Comparison of ENCODE assay signal across 26 cellular contexts in the genomic region with DNA sequence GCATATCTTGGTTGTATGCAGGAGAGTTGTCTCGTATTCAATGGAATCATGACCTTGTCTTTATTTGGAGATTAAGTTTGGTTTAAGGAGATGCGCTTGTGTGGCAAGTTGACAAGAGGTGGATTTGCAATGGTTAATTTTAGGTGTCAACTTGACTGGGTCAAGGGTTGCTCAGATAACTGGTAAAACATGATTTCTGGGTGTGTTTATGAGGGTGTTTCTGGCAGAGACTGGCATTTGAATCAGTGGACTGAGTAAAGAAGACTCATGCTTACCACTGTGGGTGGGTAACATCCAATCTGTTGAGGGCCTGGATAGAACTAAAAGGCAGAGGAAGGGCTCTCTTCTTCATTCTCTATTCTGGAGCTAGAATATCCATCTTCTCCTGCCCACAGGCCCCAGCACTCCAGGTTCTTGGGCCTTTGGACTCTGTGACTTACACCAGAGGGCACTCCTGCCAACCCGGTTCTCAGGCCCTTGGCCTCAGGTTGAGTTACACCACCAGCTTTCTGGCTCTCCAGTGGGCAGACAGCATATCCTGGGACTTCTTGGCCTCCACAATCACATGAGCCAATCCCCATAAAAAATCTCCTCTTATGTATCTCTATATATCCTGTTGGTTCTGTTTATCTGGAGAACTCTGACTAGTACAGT.
DNase-seq lines count a peak whose midpoint lies in the region; ATAC-seq, FAIRE-seq and TF ChIP-seq lines count a peak whose summit lies in the region.
"Had no signal": no experiment of that assay in that cellular context is flagged by ENCODE, and none has a peak within 500 bp of the region (broad histone marks: within the 10 kb centered on the region; RNA-seq: fewer than 3 reads in every experiment).

No MANE protein-coding gene starts in this region.

- H3K27me3 ChIP-seq in mammary epithelial cell (ENCODE audit: insufficient read depth, low read length) (no peaks in the 10 kb centered on the region), heart left ventricle (no peaks in the 10 kb centered on the region), upper lobe of right lung (no peaks in the 10 kb centered on the region)

- TF ChIP-seq CTCF in MCF 10A (IDR thresholded peaks at IDR 0.05; ENCODE audit: unreplicated experiment) (no peak), mammary epithelial cell (conservative IDR thresholded peaks at IDR 0.05 in 1 of 2, IDR thresholded peaks at IDR 0.05 in 1 of 2; ENCODE audit: extremely low read depth in 1 of 2, insufficient read depth in 1 of 2, low read depth in 1 of 2, low read length in 2 of 2) (peak in 1 of 2 donors; percentile 16), heart left ventricle (IDR thresholded peaks at IDR 0.05) (peak in 4 of 12 donors; percentile 14 to 28 (median 20)), upper lobe of right lung (IDR thresholded peaks at IDR 0.05) (no peak)

- DNase-seq in MCF 10A (ENCODE audit: unreplicated experiment), result peak; percentile 15
- no peak for DNase-seq in mammary epithelial cell
- peak in 1 of 5 donors; percentile 40 for DNase-seq in heart left ventricle
- DNase-seq in upper lobe of right lung, result no peak
- no peak for DNase-seq in frontal cortex (ENCODE audit: low spot score in 2 of 2)
- DNase-seq in cortex of kidney (lab: John Stamatoyannopoulos, UW), result no peak
- no peak for DNase-seq in pons (ENCODE audit: low spot score)
- DNase-seq: activated CD8-positive, alpha-beta memory T cell treated with anti-CD3 and anti-CD28 coated beads, Interleukin-2, amount 50 U/mL, for 48 hours; activated naive CD4-positive, alpha-beta T cell treated with anti-CD3 and anti-CD28 coated beads, Interleukin-2, amount 10 ng/mL, durations not matched to agents 7 days and 5 days; CD4-positive, alpha-beta T cell; effector CD4-positive, alpha-beta T cell; foreskin melanocyte; immature natural killer cell; mesendoderm; NCI-H2081; NCI-H748 treated with DMSO at 0.1 percent for 48 hours; SHP77 treated with DMSO at 0.1 percent for 48 hours; stimulated activated CD4-positive, alpha-beta T cell treated with anti-CD3 and anti-CD28 coated beads, Interleukin-4, amount 100 ng/mL, for 4 hours; T-helper 2 cell; tibial artery had no signal

- CTCF ChIA-PET in MCF 10A (lab: Yijun Ruan, JAX), result interaction anchor here (0.7 to 1.1 kb wide), 2 partner anchors 44 to 139 kb away, joined by 3 to 4 read pairs; no protein-coding TSS in a partner anchor
- CTCF ChIA-PET in mammary epithelial cell (lab: Charles Lee; ENCODE audit: low non-redundant PET), result interaction anchor here (0.6 to 0.7 kb wide), 2 partner anchors 140 to 158 kb away, joined by 4 to 5 read pairs; no protein-coding TSS in a partner anchor

- no peak for TF ChIP-seq POLR2A in heart left ventricle (IDR thresholded peaks at IDR 0.05)

- no peak overlapping the region for H2AFZ ChIP-seq in mammary epithelial cell (ENCODE audit: low read depth, low read length)
- H2AFZ ChIP-seq: GM23338 had no signal

- H3K27ac ChIP-seq in mammary epithelial cell (ENCODE audit: insufficient read depth, low read depth, low read length) (no peak overlapping the region), heart left ventricle (no peak overlapping the region), upper lobe of right lung (no peak overlapping the region)
- H3K27ac ChIP-seq: tibial artery had no signal

- H3K4me3 ChIP-seq in mammary epithelial cell (replicated peaks in 1 of 3; ENCODE audit: insufficient read depth in 1 of 3, low read depth in 2 of 3, low read length in 3 of 3), result no peak overlapping the region
- no peak overlapping the region for H3K4me3 ChIP-seq in heart left ventricle
- no peak overlapping the region for H3K4me3 ChIP-seq in upper lobe of right lung
- H3K4me3 ChIP-seq: GM23338, tibial artery had no signal

- no peak for ATAC-seq in activated T-helper 17 cell treated with anti-CD3 and anti-CD28 coated beads, Interleukin-2, amount 50 U/mL, for 72 hours (replicated peaks)
- peak in 3 of 4 donors; percentile 56 to 74 (median 64) for ATAC-seq in heart left ventricle
- peak; percentile 28 for ATAC-seq in upper lobe of right lung
- ATAC-seq: GM23338 had no signal

- H3K9me3 ChIP-seq in mammary epithelial cell (replicated peaks; ENCODE audit: insufficient read depth, low read length), result no peaks in the 10 kb centered on the region
- H3K9me3 ChIP-seq in heart left ventricle, result no peaks in the 10 kb centered on the region
- H3K9me3 ChIP-seq in upper lobe of right lung, result no peaks in the 10 kb centered on the region
- H3K9me3 ChIP-seq: tibial artery had no signal

- H3K9ac ChIP-seq in mammary epithelial cell (ENCODE audit: insufficient read depth, low read length), result no peak overlapping the region

- BruUV-seq in MCF 10A (replicated peaks; lab: Mats Ljungman, UMichigan), result no TSS peak
- no TSS peak for BruUV-seq in mammary epithelial cell (replicated peaks; lab: Mats Ljungman, UMichigan)

- intact Hi-C loops in MCF 10A (cut with micrococcal nuclease), result loop anchor here (1.0 kb wide), 1 partner anchor 137 kb away; no protein-coding TSS in a partner anchor
- intact Hi-C loops in mammary epithelial cell (cut with micrococcal nuclease), result no loop called here
- intact Hi-C loops in heart left ventricle (cut with DNase I), result no loop called here
- intact Hi-C loops in upper lobe of right lung (cut with DNase I), result no loop called here

- in situ Hi-C loops in mammary epithelial cell (cut with MboI; ENCODE audit: low sequenced_read_pairs in 2 of 2), result no loop called here

- no peaks in the 10 kb centered on the region for H3K27me3 Mint-ChIP-seq in MCF 10A (ENCODE audit: insufficient read depth, unreplicated experiment)
- peaks cover 4% of the 10 kb centered on the region for H3K27me3 Mint-ChIP-seq in activated T-helper 17 cell treated with anti-CD3 and anti-CD28 coated beads, Interleukin-2, amount 50 U/mL, for 72 hours
- H3K27me3 Mint-ChIP-seq: brain; CD4-positive, alpha-beta T cell had no signal

- H4K20me1 ChIP-seq in mammary epithelial cell (ENCODE audit: insufficient read depth, low read length), result no peaks in the 10 kb centered on the region

- no peaks in the 10 kb centered on the region for H3K4me1 Mint-ChIP-seq in MCF 10A (ENCODE audit: insufficient read depth, unreplicated experiment)
- H3K4me1 Mint-ChIP-seq in activated T-helper 17 cell treated with anti-CD3 and anti-CD28 coated beads, Interleukin-2, amount 50 U/mL, for 72 hours, result no peaks in the 10 kb centered on the region
- H3K4me1 Mint-ChIP-seq: activated naive CD4-positive, alpha-beta T cell treated with anti-CD3 and anti-CD28 coated beads, Interleukin-2, amount 10 ng/mL, durations not matched to agents 7 days and 5 days; brain; GM23338; immature natural killer cell had no signal

- H3K36me3 ChIP-seq in mammary epithelial cell (ENCODE audit: insufficient read depth, low read length), result no peaks in the 10 kb centered on the region
- H3K36me3 ChIP-seq in heart left ventricle, result no peaks in the 10 kb centered on the region
- H3K36me3 ChIP-seq in upper lobe of right lung, result no peaks in the 10 kb centered on the region
- H3K36me3 ChIP-seq: tibial artery had no signal

- POLR2A ChIA-PET in MCF 10A (lab: Yijun Ruan, JAX), result no interaction called here

- WGBS in mammary epithelial cell (ENCODE audit: low coverage, missing lambda C conversion rate), result 77% methylated on average over 3 of the region's 3 CpGs
- WGBS in heart left ventricle, 4 donors, result 87 to 95% (median 93%) methylated on average over 3 of the region's 3 CpGs

- H3K79me2 ChIP-seq in mammary epithelial cell (ENCODE audit: insufficient read depth, low read length), result no peaks in the 10 kb centered on the region

- dilution Hi-C loops in mammary epithelial cell (cut with HindIII; ENCODE audit: low sequenced_read_pairs), result no loop called here

- H3K4me1 ChIP-seq in mammary epithelial cell (ENCODE audit: insufficient read depth, low read length) (no peaks in the 10 kb centered on the region), heart left ventricle (peaks cover 0 to 2% (median 0%) of the 10 kb centered on the region in 12 donors), upper lobe of right lung (no peaks in the 10 kb centered on the region)
- H3K4me1 ChIP-seq: tibial artery had no signal

- no peak overlapping the region for H3K27ac Mint-ChIP-seq in MCF 10A (ENCODE audit: low read depth, unreplicated experiment)
- H3K27ac Mint-ChIP-seq in activated T-helper 17 cell treated with anti-CD3 and anti-CD28 coated beads, Interleukin-2, amount 50 U/mL, for 72 hours, result peak overlapping the region; percentile 11
- H3K27ac Mint-ChIP-seq: activated naive CD4-positive, alpha-beta T cell treated with anti-CD3 and anti-CD28 coated beads, Interleukin-2, amount 10 ng/mL, durations not matched to agents 7 days and 5 days; brain; CD4-positive, alpha-beta T cell; GM23338; immature natural killer cell had no signal

- no peak overlapping the region for H3K4me3 Mint-ChIP-seq in MCF 10A (ENCODE audit: unreplicated experiment)
- no peak overlapping the region for H3K4me3 Mint-ChIP-seq in activated T-helper 17 cell treated with anti-CD3 and anti-CD28 coated beads, Interleukin-2, amount 50 U/mL, for 72 hours
- H3K4me3 Mint-ChIP-seq: activated naive CD4-positive, alpha-beta T cell treated with anti-CD3 and anti-CD28 coated beads, Interleukin-2, amount 10 ng/mL, durations not matched to agents 7 days and 5 days; brain; CD4-positive, alpha-beta T cell; GM23338; immature natural killer cell had no signal

- H3K36me3 Mint-ChIP-seq in MCF 10A (ENCODE audit: insufficient read depth, unreplicated experiment), result no peaks in the 10 kb centered on the region
- H3K36me3 Mint-ChIP-seq in activated T-helper 17 cell treated with anti-CD3 and anti-CD28 coated beads, Interleukin-2, amount 50 U/mL, for 72 hours (ENCODE audit: low read depth), result no peaks in the 10 kb centered on the region
- H3K36me3 Mint-ChIP-seq: activated naive CD4-positive, alpha-beta T cell treated with anti-CD3 and anti-CD28 coated beads, Interleukin-2, amount 10 ng/mL, durations not matched to agents 7 days and 5 days; brain; immature natural killer cell had no signal

- H3K4me2 ChIP-seq in mammary epithelial cell (ENCODE audit: insufficient read depth, low read depth, low read length), result no peak overlapping the region
- H3K4me2 ChIP-seq: GM23338 had no signal

- no peaks in the 10 kb centered on the region for H3K9me3 Mint-ChIP-seq in MCF 10A (ENCODE audit: unreplicated experiment)
- H3K9me3 Mint-ChIP-seq in activated T-helper 17 cell treated with anti-CD3 and anti-CD28 coated beads, Interleukin-2, amount 50 U/mL, for 72 hours, result no peaks in the 10 kb centered on the region
- H3K9me3 Mint-ChIP-seq: activated naive CD4-positive, alpha-beta T cell treated with anti-CD3 and anti-CD28 coated beads, Interleukin-2, amount 10 ng/mL, durations not matched to agents 7 days and 5 days; CD4-positive, alpha-beta T cell; GM23338; immature natural killer cell had no signal

- no peak for FAIRE-seq in frontal cortex (lab: Jason Lieb, UNC)
- FAIRE-seq: A204.1, GM12892, HTR-8/SVneo had no signal
